Comparison of ENCODE assay signal across 13 cellular contexts in genomic region chr2:121902616-121903015, GRCh38.
DNase-seq lines count a peak whose midpoint lies in the region; ATAC-seq, FAIRE-seq and TF ChIP-seq lines count a peak whose summit lies in the region.
"Had no signal": no experiment of that assay in that cellular context is flagged by ENCODE, and none has a peak within 500 bp of the region (broad histone marks: within the 10 kb centered on the region; RNA-seq: fewer than 3 reads in every experiment).

No MANE protein-coding gene starts in this region.

- TF ChIP-seq POLR2A in GM12892 (IDR thresholded peaks at IDR 0.05; ENCODE audit: low read depth, low read length), result no peak

- H3K27ac Mint-ChIP-seq in activated T-helper 2 cell treated with anti-CD3 and anti-CD28 coated beads, Interferon-gamma antibody, Interleukin-2, Interleukin-4, amounts not matched to agents 10 μg/mL and 5 μg/mL and 100 μg/mL, durations not matched to agents 14 hours and 24 hours and 36 hours, result no peak overlapping the region

- no peaks in the 10 kb centered on the region for H3K4me1 Mint-ChIP-seq in activated T-helper 2 cell treated with anti-CD3 and anti-CD28 coated beads, Interferon-gamma antibody, Interleukin-2, Interleukin-4, amounts not matched to agents 10 μg/mL and 5 μg/mL and 100 μg/mL, durations not matched to agents 14 hours and 24 hours and 36 hours (ENCODE audit: low read depth)

- H3K9me3 Mint-ChIP-seq in activated T-helper 2 cell treated with anti-CD3 and anti-CD28 coated beads, Interferon-gamma antibody, Interleukin-2, Interleukin-4, amounts not matched to agents 10 μg/mL and 5 μg/mL and 100 μg/mL, durations not matched to agents 14 hours and 24 hours and 36 hours, result no peaks in the 10 kb centered on the region

- no peak for FAIRE-seq in GM12892 (lab: Jason Lieb, UNC)

- intact Hi-C loops in Right ventricle myocardium inferior (cut with DNase I), result no loop called here
- intact Hi-C loops in cardiac septum (cut with DNase I), result no loop called here
- intact Hi-C loops in activated T-helper 2 cell treated with anti-CD3 and anti-CD28 coated beads, Interferon-gamma antibody, Interleukin-2, Interleukin-4, amounts not matched to agents 10 μg/mL and 5 μg/mL and 100 μg/mL, durations not matched to agents 14 hours and 24 hours and 36 hours (cut with micrococcal nuclease), result no loop called here

- peak overlapping the region; percentile 24 for H3K4me3 Mint-ChIP-seq in activated T-helper 2 cell treated with anti-CD3 and anti-CD28 coated beads, Interferon-gamma antibody, Interleukin-2, Interleukin-4, amounts not matched to agents 10 μg/mL and 5 μg/mL and 100 μg/mL, durations not matched to agents 14 hours and 24 hours and 36 hours (ENCODE audit: low read depth)

- H3K27me3 Mint-ChIP-seq in activated T-helper 2 cell treated with anti-CD3 and anti-CD28 coated beads, Interferon-gamma antibody, Interleukin-2, Interleukin-4, amounts not matched to agents 10 μg/mL and 5 μg/mL and 100 μg/mL, durations not matched to agents 14 hours and 24 hours and 36 hours (ENCODE audit: low read depth), result no peaks in the 10 kb centered on the region

- ATAC-seq in Right ventricle myocardium inferior, result peak; percentile 24

- H3K36me3 Mint-ChIP-seq in activated T-helper 2 cell treated with anti-CD3 and anti-CD28 coated beads, Interferon-gamma antibody, Interleukin-2, Interleukin-4, amounts not matched to agents 10 μg/mL and 5 μg/mL and 100 μg/mL, durations not matched to agents 14 hours and 24 hours and 36 hours (ENCODE audit: low read depth), result no peaks in the 10 kb centered on the region

- DNase-seq in Right ventricle myocardium inferior (ENCODE audit: missing footprints) (no peak), cardiac septum (ENCODE audit: low spot score) (no peak), islet precursor cell (peak; percentile 47), NCI-H82 (lab: John Stamatoyannopoulos, UW) (no peak), foreskin melanocyte (no peak), GM12892 (ENCODE audit: insufficient read length) (no peak), RKO (ENCODE audit: low spot score) (no peak)
- no peak for DNase-seq in activated T-helper 2 cell treated with anti-CD3 and anti-CD28 coated beads, Interferon-gamma antibody, Interleukin-2, Interleukin-4, amounts not matched to agents 10 μg/mL and 5 μg/mL and 100 μg/mL, durations not matched to agents 14 hours and 24 hours and 36 hours (ENCODE audit: low spot score)
- DNase-seq: hypothalamus, Kasumi-1, NCI-H187, RPMI8226, trophoblast cell had no signal
